8 cellular contexts compared by ENCODE assay signal in genomic region chr1:11924334-11925195, GRCh38. TPM values are rescaled to one million over a fixed set of nuclear protein-coding genes. Genes with fewer than 3 reads are reported as not detected.
A peak's percentile ranks its signal among the peaks of the same experiment; 100 is the strongest.
DNase-seq lines count a peak whose midpoint lies in the region; ATAC-seq and TF ChIP-seq lines count a peak whose summit lies in the region.

No MANE protein-coding gene starts in this region.

- H3K27me3 Mint-ChIP-seq in activated naive CD8-positive, alpha-beta T cell treated with anti-CD3 and anti-CD28 coated beads, Interleukin-2, amount 10 ng/mL, durations not matched to agents 7 days and 5 days = no peaks in the 10 kb centered on the region
- H3K27me3 Mint-ChIP-seq in memory B cell = no peaks in the 10 kb centered on the region

- TF ChIP-seq POLR2A in uterus (IDR thresholded peaks at IDR 0.05) = no peak

- H3K9me3 ChIP-seq in left ventricle myocardium inferior (replicated peaks) (no peaks in the 10 kb centered on the region), uterus (no peaks in the 10 kb centered on the region)

- H3K27ac Mint-ChIP-seq in activated naive CD8-positive, alpha-beta T cell treated with anti-CD3 and anti-CD28 coated beads, Interleukin-2, amount 10 ng/mL, durations not matched to agents 7 days and 5 days = peak overlapping the region; percentile 69
- H3K27ac Mint-ChIP-seq in memory B cell = peak overlapping the region; percentile 31

- peak overlapping the region; percentile 86 for H3K4me3 Mint-ChIP-seq in activated naive CD8-positive, alpha-beta T cell treated with anti-CD3 and anti-CD28 coated beads, Interleukin-2, amount 10 ng/mL, durations not matched to agents 7 days and 5 days
- peak overlapping the region; percentile 88 for H3K4me3 Mint-ChIP-seq in memory B cell

- intact Hi-C loops in left ventricle myocardium inferior (cut with micrococcal nuclease) = no loop called here
- intact Hi-C loops in cardiac septum (cut with DNase I) = no loop called here
- intact Hi-C loops in uterus (cut with DNase I; ENCODE audit: low total_unique reads) = no loop called here

- H3K4me1 ChIP-seq in left ventricle myocardium inferior = peaks cover 86% of the 10 kb centered on the region
- peaks cover 0 to 18% of the 10 kb centered on the region in 2 donors for H3K4me1 ChIP-seq in uterus

- peaks cover 15% of the 10 kb centered on the region for H3K36me3 Mint-ChIP-seq in activated naive CD8-positive, alpha-beta T cell treated with anti-CD3 and anti-CD28 coated beads, Interleukin-2, amount 10 ng/mL, durations not matched to agents 7 days and 5 days
- H3K36me3 Mint-ChIP-seq in memory B cell = peaks cover 11% of the 10 kb centered on the region

- H3K4me3 ChIP-seq in left ventricle myocardium inferior (peak overlapping the region; percentile 75), uterus (peak overlapping the region; percentile 38 to 62)

- no peak for DNase-seq in left ventricle myocardium inferior
- DNase-seq in cardiac septum (ENCODE audit: low spot score) = no peak
- DNase-seq in activated naive CD8-positive, alpha-beta T cell treated with anti-CD3 and anti-CD28 coated beads, Interleukin-2, amount 10 ng/mL, durations not matched to agents 7 days and 5 days = no peak
- DNase-seq in memory B cell (ENCODE audit: low spot score in 2 of 2) = no peak
- no peak for DNase-seq in uterus
- no peak for DNase-seq in SIG-M5 treated with dmso at 0.1 percent for 504 hours (lab: John Stamatoyannopoulos, UW; ENCODE audit: unreplicated experiment)
- DNase-seq in T-helper 9 cell = no peak

- H3K27me3 ChIP-seq in left ventricle myocardium inferior (ENCODE audit: low read depth) (no peaks in the 10 kb centered on the region), uterus (no peaks in the 10 kb centered on the region)

- POLR2A ChIA-PET in activated naive CD8-positive, alpha-beta T cell treated with anti-CD3 and anti-CD28 coated beads, Interleukin-2, amount 10 ng/mL, durations not matched to agents 7 days and 5 days (lab: Charles Lee) = interaction anchor here (0.5 to 7.5 kb wide), 8 partner anchors 11 to 854 kb away, joined by 3 to 115 read pairs (median 6); partner anchors contain the start of genes MFN2 and MIIP

- ATAC-seq in activated naive CD8-positive, alpha-beta T cell treated with anti-CD3 and anti-CD28 coated beads, Interleukin-2, amount 10 ng/mL, durations not matched to agents 7 days and 5 days (ENCODE audit: low read depth) = no peak
- ATAC-seq in memory B cell (ENCODE audit: low read depth) = no peak
- no peak for ATAC-seq in HG02588 (IDR thresholded peaks at IDR 0.05; ENCODE audit: unreplicated experiment)

- peaks cover 39% of the 10 kb centered on the region for H3K36me3 ChIP-seq in left ventricle myocardium inferior
- H3K36me3 ChIP-seq in uterus = no peaks in the 10 kb centered on the region

- peaks cover 28% of the 10 kb centered on the region for H3K4me1 Mint-ChIP-seq in activated naive CD8-positive, alpha-beta T cell treated with anti-CD3 and anti-CD28 coated beads, Interleukin-2, amount 10 ng/mL, durations not matched to agents 7 days and 5 days
- peaks cover 36% of the 10 kb centered on the region for H3K4me1 Mint-ChIP-seq in memory B cell

- no peaks in the 10 kb centered on the region for H3K9me3 Mint-ChIP-seq in activated naive CD8-positive, alpha-beta T cell treated with anti-CD3 and anti-CD28 coated beads, Interleukin-2, amount 10 ng/mL, durations not matched to agents 7 days and 5 days
- no peaks in the 10 kb centered on the region for H3K9me3 Mint-ChIP-seq in memory B cell

- H3K27ac ChIP-seq in left ventricle myocardium inferior (replicated peaks) (no peak overlapping the region), uterus (peak overlapping the region in 1 of 2 donors; percentile 5)

- no peak for TF ChIP-seq CTCF in left ventricle myocardium inferior (IDR thresholded peaks at IDR 0.05; ENCODE audit: borderline replicate concordance)
- TF ChIP-seq CTCF in uterus (IDR thresholded peaks at IDR 0.05) = no peak

RNA-seq across cellular contexts. Expression of gene KIAA2013, which starts 1.7 kb away (rescaled TPM):
- total RNA-seq in left ventricle myocardium inferior (40.9 TPM), cardiac septum (42.6 TPM), uterus (10 to 100 TPM; 33.1 to 60.7 (median 39.7) TPM)
- 10 to 100 TPM; 36.1 to 38.3 TPM for total RNA-seq in activated naive CD8-positive, alpha-beta T cell treated with anti-CD3 and anti-CD28 coated beads, Interleukin-2, amount 10 ng/mL, durations not matched to agents 7 days and 5 days

RNA-seq across cellular contexts. Expression of gene PLOD1, which starts 10.0 kb away (rescaled TPM):
- total RNA-seq in left ventricle myocardium inferior = 61.6 TPM
- 52.6 TPM for total RNA-seq in cardiac septum
- total RNA-seq in activated naive CD8-positive, alpha-beta T cell treated with anti-CD3 and anti-CD28 coated beads, Interleukin-2, amount 10 ng/mL, durations not matched to agents 7 days and 5 days = 10 to 100 TPM; 16.8 to 21.0 TPM
- total RNA-seq in uterus = 100 to 1,000 TPM in 1 of 4 donors, 10 to 100 TPM in 3; 14.6 to 324 (median 55.8) TPM

RNA-seq across cellular contexts. Expression of gene MFN2, which starts 55.7 kb away (rescaled TPM):
- total RNA-seq in left ventricle myocardium inferior (663 TPM), cardiac septum (619 TPM), uterus (10 to 100 TPM; 15.6 to 69.5 (median 35.1) TPM)
- 10 to 100 TPM; 51.4 TPM for total RNA-seq in activated naive CD8-positive, alpha-beta T cell treated with anti-CD3 and anti-CD28 coated beads, Interleukin-2, amount 10 ng/mL, durations not matched to agents 7 days and 5 days
